Comparison of ENCODE assay signal across 1 cellular context in genomic region chr11:69567951-69568808, GRCh38.
TF ChIP-seq lines count a peak whose summit lies in the region.

No MANE protein-coding gene starts in this region.

TF ChIP-seq in IMR-90, 13 proteins besides CTCF, POLR2A, EP300 and RAD21 (continued from another document):
- no peak for TF ChIP-seq USF2 (IDR thresholded peaks at IDR 0.05; ENCODE audit: low read depth, low read length)
